Comparison of ENCODE assay signal across 16 cellular contexts in the genomic region with DNA sequence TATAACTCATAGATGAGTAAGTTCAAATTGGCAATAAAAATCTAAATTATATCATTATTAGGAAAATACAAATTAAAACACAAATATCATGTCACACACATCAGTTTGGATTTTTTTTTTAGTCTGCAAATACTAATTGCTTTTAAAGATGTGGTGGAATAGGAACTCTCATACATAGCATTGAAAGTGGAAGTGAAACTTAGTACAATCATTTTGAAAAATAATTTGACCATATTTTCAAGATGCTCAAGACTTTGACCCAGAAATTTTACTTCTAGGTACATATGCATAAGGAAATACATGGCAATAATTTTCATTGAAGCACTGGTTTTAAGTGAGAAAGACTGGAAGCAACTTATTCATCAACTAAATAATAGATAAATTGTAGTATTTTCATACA.
A peak's percentile ranks its signal among the peaks of the same experiment; 100 is the strongest.
DNase-seq lines count a peak whose midpoint lies in the region; ATAC-seq, FAIRE-seq and TF ChIP-seq lines count a peak whose summit lies in the region.
"Had no signal": no experiment of that assay in that cellular context is flagged by ENCODE, and none has a peak within 500 bp of the region (broad histone marks: within the 10 kb centered on the region; RNA-seq: fewer than 3 reads in every experiment).

No MANE protein-coding gene starts in this region.

- intact Hi-C loops in psoas muscle (cut with DNase I) = no loop called here
- intact Hi-C loops in PC-3 (cut with micrococcal nuclease) = no loop called here

- no TSS peak for BruUV-seq in PC-3 (replicated peaks; lab: Mats Ljungman, UMichigan)

- H3K79me2 ChIP-seq in PC-3 (ENCODE audit: low read length) = no peaks in the 10 kb centered on the region

- peaks cover 8% of the 10 kb centered on the region for H3K9me3 ChIP-seq in psoas muscle
- H3K9me3 ChIP-seq in PC-3 (ENCODE audit: low read length) = peaks cover 3% of the 10 kb centered on the region; the same call in 1 of the 2 replicates

- DNase-seq in GM12891 (ENCODE audit: insufficient read length, low spot score) = no peak
- DNase-seq in activated CD8-positive, alpha-beta memory T cell treated with anti-CD3 and anti-CD28 coated beads, Interleukin-2, amount 50 U/mL, for 48 hours = no peak
- no peak for DNase-seq in psoas muscle
- DNase-seq in PC-3 = no peak
- no peak for DNase-seq in effector CD8-positive, alpha-beta T cell (lab: John Stamatoyannopoulos, UW)
- DNase-seq: ACHN; activated CD8-positive, alpha-beta T cell treated with anti-CD3 and anti-CD28 coated beads, Interleukin-2, amount 10 ng/mL, durations not matched to agents 7 days and 5 days; activated naive CD8-positive, alpha-beta T cell treated with anti-CD3 and anti-CD28 coated beads, Interleukin-2, amount 50 U/mL, for 24 hours; cortex of kidney; naive B cell had no signal

- H2AFZ ChIP-seq in PC-3 (ENCODE audit: low read length) = no peak overlapping the region

- H3K9ac ChIP-seq in PC-3 (ENCODE audit: low read length) = no peak overlapping the region

- no peaks in the 10 kb centered on the region for H3K27me3 ChIP-seq in psoas muscle (ENCODE audit: insufficient read depth in 3 of 3, low read length in 2 of 3)
- H3K27me3 ChIP-seq in PC-3 (ENCODE audit: low read length) = no peaks in the 10 kb centered on the region

- no peak for FAIRE-seq in GM12891 (lab: Jason Lieb, UNC)
- FAIRE-seq: H1, keratinocyte had no signal

- H3K4me3 ChIP-seq in psoas muscle (no peak overlapping the region), PC-3 (ENCODE audit: low read length) (no peak overlapping the region)
- H3K4me3 ChIP-seq: skin epidermis had no signal

- POLR2A ChIA-PET in PC-3 (lab: Charles Lee; ENCODE audit: unreplicated experiment) = no interaction called here

- H3F3A ChIP-seq in PC-3 (ENCODE audit: low read length, unreplicated experiment) = no peaks in the 10 kb centered on the region

- H3K4me2 ChIP-seq in PC-3 (ENCODE audit: low read length) = no peak overlapping the region

- ATAC-seq in GM19372 (IDR thresholded peaks at IDR 0.05; ENCODE audit: low read depth, unreplicated experiment) (peak; percentile 99), HG02678 (IDR thresholded peaks at IDR 0.05; ENCODE audit: unreplicated experiment) (peak; percentile 96), HG03378 (IDR thresholded peaks at IDR 0.05; ENCODE audit: unreplicated experiment) (peak; percentile 99), psoas muscle (no peak), PC-3 (no peak)
- ATAC-seq: activated CD8-positive, alpha-beta T cell treated with anti-CD3 and anti-CD28 coated beads, Interleukin-2, amount 10 ng/mL, durations not matched to agents 7 days and 5 days; activated naive CD8-positive, alpha-beta T cell treated with anti-CD3 and anti-CD28 coated beads, Interleukin-2, amount 50 U/mL, for 24 hours had no signal

- H3K36me3 ChIP-seq in psoas muscle (ENCODE audit: insufficient read depth in 1 of 2, low read depth in 1 of 2) = no peaks in the 10 kb centered on the region
- no peaks in the 10 kb centered on the region for H3K36me3 ChIP-seq in PC-3 (ENCODE audit: low read depth, low read length)

- no peaks in the 10 kb centered on the region for H3K9me2 ChIP-seq in PC-3 (replicated peaks; ENCODE audit: low read length)

- no peaks in the 10 kb centered on the region for H4K20me1 ChIP-seq in PC-3 (ENCODE audit: low read length)

- no peak overlapping the region for H3K27ac ChIP-seq in psoas muscle
- no peak overlapping the region for H3K27ac ChIP-seq in PC-3 (ENCODE audit: low read length)
- H3K27ac ChIP-seq: skin epidermis had no signal

- CTCF ChIA-PET in PC-3 (lab: Charles Lee) = no interaction called here

- TF ChIP-seq CTCF in psoas muscle (IDR thresholded peaks at IDR 0.05) (no peak), PC-3 (conservative IDR thresholded peaks at IDR 0.05; ENCODE audit: low read depth, low read length) (no peak)

- no peak for TF ChIP-seq POLR2A in GM12891 (IDR thresholded peaks at IDR 0.05; ENCODE audit: low read depth, low read length)

- H3K4me1 ChIP-seq in psoas muscle = no peaks in the 10 kb centered on the region
- H3K4me1 ChIP-seq in PC-3 (ENCODE audit: insufficient read depth, low read length) = no peaks in the 10 kb centered on the region

TF ChIP-seq in GM12891, 5 proteins besides CTCF, POLR2A, EP300 and RAD21:
- TF ChIP-seq SPI1 (IDR thresholded peaks at IDR 0.05; ENCODE audit: low read depth, low read length) = peak; percentile 70
- no peak for TF ChIP-seq PAX5 (IDR thresholded peaks at IDR 0.05; ENCODE audit: insufficient read depth, low read length, severe bottlenecking)

Comparison
In these comparisons a context has a peak if more than half of its experiments do, and no peak if none do; other contexts are left out.
1. ATAC-seq: peak in GM19372 (single experiment), HG02678 (single experiment) and HG03378 (single experiment); none in psoas muscle (0 of 4) and PC-3 (single experiment).